Comparison of ENCODE assay signal across 8 cellular contexts in the genomic region with DNA sequence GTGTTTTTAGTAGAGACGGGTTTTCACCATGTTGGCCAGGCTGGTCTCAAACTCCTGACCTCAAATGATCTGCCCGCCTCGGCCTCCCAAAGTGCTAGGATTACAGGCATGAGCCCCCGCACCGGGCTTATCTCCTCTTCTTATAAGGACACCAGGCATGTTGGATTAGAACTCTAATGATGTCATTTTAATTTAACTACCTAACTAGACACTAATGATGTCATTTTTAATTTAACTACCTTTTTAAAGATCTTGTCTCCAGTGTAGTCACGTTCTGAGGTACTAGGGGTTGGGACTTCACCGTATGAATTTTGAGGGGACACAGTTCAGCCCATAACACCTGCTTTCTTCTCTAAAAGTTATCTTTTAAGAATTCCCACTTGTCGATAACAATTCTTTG.
"Had no signal": no experiment of that assay in that cellular context is flagged by ENCODE, and none has a peak within 500 bp of the region (broad histone marks: within the 10 kb centered on the region; RNA-seq: fewer than 3 reads in every experiment).

No MANE protein-coding gene starts in this region.

- H3K27ac Mint-ChIP-seq: GM23338, H9, HFFc6 had no signal

- DNase-seq: H9, HCEC 1CT, HFFc6, IMR-90, KG1 had no signal

- H3K4me3 ChIP-seq: GM23338, K562 had no signal

- H3K4me3 Mint-ChIP-seq: GM23338, H9, HFFc6 had no signal

- H3K27ac ChIP-seq: HL-60 had no signal
